8 cellular contexts compared by ENCODE assay signal in genomic region chr14:51989293-51990234, GRCh38. TPM values are rescaled to one million over a fixed set of nuclear protein-coding genes. Genes with fewer than 3 reads are reported as not detected.
DNase-seq lines count a peak whose midpoint lies in the region; ATAC-seq, FAIRE-seq and TF ChIP-seq lines count a peak whose summit lies in the region.

TSS of gene RTRAF (plus strand) at chr14:51989546. CDS start at chr14:51989640, 94 bp downstream.

- ATAC-seq in GM18867 (IDR thresholded peaks at IDR 0.05; ENCODE audit: unreplicated experiment), result peak; percentile 92
- peak; percentile 89 for ATAC-seq in HG03103 (IDR thresholded peaks at IDR 0.05; ENCODE audit: low read depth, unreplicated experiment)

- peak within 1 kb of the TSS; percentile 81 for H3K4me3 ChIP-seq in A673 (ENCODE audit: low read depth, low read length, poor library complexity, severe bottlenecking)
- H3K4me3 ChIP-seq in breast epithelium, result peak within 1 kb of the TSS; percentile 80 to 96 (median 85)
- peak within 1 kb of the TSS; percentile 100 for H3K4me3 ChIP-seq in iPS-20b (ENCODE audit: low read length)
- peak within 1 kb of the TSS; percentile 51 to 80 for H3K4me3 ChIP-seq in small intestine (ENCODE audit: low read depth in 1 of 2, low read length in 2 of 2)

- POLR2A ChIA-PET in A673 (lab: Charles Lee; ENCODE audit: low non-redundant PET), result no interaction called here

- peaks cover 37% of the 10 kb centered on the region for H3K36me3 ChIP-seq in A673 (ENCODE audit: insufficient read depth, low read length, poor library complexity, severe bottlenecking)
- no peaks in the 10 kb centered on the region for H3K36me3 ChIP-seq in breast epithelium
- H3K36me3 ChIP-seq in iPS-20b (ENCODE audit: insufficient read depth, low read depth, low read length), result peaks cover 42% of the 10 kb centered on the region
- H3K36me3 ChIP-seq in small intestine (ENCODE audit: control insufficient read depth in 2 of 2, insufficient read depth in 2 of 2, low read length in 2 of 2), result peaks cover 2 to 3% of the 10 kb centered on the region in 2 donors

- TF ChIP-seq CTCF in A673 (conservative IDR thresholded peaks at IDR 0.05; ENCODE audit: low read depth, low read length) (no peak), VCaP (conservative IDR thresholded peaks at IDR 0.05) (no peak), breast epithelium (IDR thresholded peaks at IDR 0.05) (no peak)

- CTCF ChIA-PET in A673 (lab: Charles Lee), result no interaction called here

- H3K27me3 ChIP-seq in A673 (replicated peaks; ENCODE audit: insufficient read depth, low read depth, low read length, poor library complexity), result no peaks in the 10 kb centered on the region
- no peaks in the 10 kb centered on the region for H3K27me3 ChIP-seq in breast epithelium
- no peaks in the 10 kb centered on the region for H3K27me3 ChIP-seq in iPS-20b (ENCODE audit: insufficient read depth, low read length)
- no peaks in the 10 kb centered on the region for H3K27me3 ChIP-seq in small intestine (ENCODE audit: control insufficient read depth in 2 of 2, insufficient read depth in 2 of 2, low read length in 2 of 2)

- no peak for FAIRE-seq in small intestine (lab: Jason Lieb, UNC)

- peak within 1 kb of the TSS; percentile 81 for H3K27ac ChIP-seq in A673 (ENCODE audit: low read depth, low read length, poor library complexity, severe bottlenecking)
- peak within 1 kb of the TSS; percentile 83 for H3K27ac ChIP-seq in VCaP
- H3K27ac ChIP-seq in breast epithelium, result peak within 1 kb of the TSS; percentile 86 to 91
- peak within 1 kb of the TSS; percentile 97 for H3K27ac ChIP-seq in iPS-20b (ENCODE audit: low read length)
- H3K27ac ChIP-seq in small intestine (ENCODE audit: low read depth in 1 of 2, low read length in 1 of 2), result peak within 1 kb of the TSS; percentile 78 to 89

- no TSS peak for BruUV-seq in A673 (replicated peaks; lab: Mats Ljungman, UMichigan)

- WGBS in small intestine, 3 donors, result 0 to 1% (median 1%) methylated on average over 71 to 72 of the region's 72 CpGs

- intact Hi-C loops in A673 (cut with micrococcal nuclease; ENCODE audit: unreplicated experiment) (loop anchor here (10.0 kb wide), 1 partner anchor 285 kb away; no protein-coding TSS in a partner anchor), breast epithelium (cut with DNase I; ENCODE audit: low total_unique reads) (no loop called here)

- peak within 1 kb of the TSS; percentile 100 for H3K9ac ChIP-seq in iPS-20b (ENCODE audit: low read depth, low read length)

- H3K4me1 ChIP-seq in A673 (ENCODE audit: insufficient read depth, low read length, poor library complexity, severe bottlenecking) (peaks cover 3% of the 10 kb centered on the region), breast epithelium (no peaks in the 10 kb centered on the region), iPS-20b (ENCODE audit: insufficient read depth, low read length) (peaks cover 6% of the 10 kb centered on the region; the same call in 1 of the 2 replicates), small intestine (ENCODE audit: control insufficient read depth in 2 of 2, insufficient read depth in 1 of 2, low read depth in 1 of 2, low read length in 1 of 2) (peaks cover 0 to 8% of the 10 kb centered on the region in 2 donors)

- DNase-seq in A673 (ENCODE audit: low spot score), result peak; percentile 95
- peak; percentile 96 for DNase-seq in NCI-H2171 treated with DMSO at 0.1 percent for 48 hours (lab: John Stamatoyannopoulos, UW)
- peak; percentile 87 to 93 for DNase-seq in breast epithelium (ENCODE audit: low spot score in 2 of 2)
- peak; percentile 92 for DNase-seq in small intestine

- H3K9me3 ChIP-seq in A673 (ENCODE audit: low read depth, low read length, poor library complexity, severe bottlenecking), result no peaks in the 10 kb centered on the region
- no peaks in the 10 kb centered on the region for H3K9me3 ChIP-seq in breast epithelium
- no peaks in the 10 kb centered on the region for H3K9me3 ChIP-seq in iPS-20b (ENCODE audit: insufficient read depth, low read depth, low read length)
- H3K9me3 ChIP-seq in small intestine (ENCODE audit: control insufficient read depth, low read depth), result no peaks in the 10 kb centered on the region

- TF ChIP-seq POLR2A in breast epithelium (IDR thresholded peaks at IDR 0.05), result peak; percentile 51

RNA-seq across cellular contexts. Expression of gene RTRAF, which starts in this region (rescaled TPM):
- total RNA-seq in A673 (2021), result 258 and 267 TPM in 2 replicates
- 10 to 100 TPM; 48.7 to 93.0 (median 61.3) TPM for total RNA-seq in breast epithelium
- 100 to 1,000 TPM in 2 of 3 donors, 10 to 100 TPM in 1; 98.1 to 134 (median 121) TPM for polyA plus RNA-seq in small intestine

Comparison
In these comparisons a context has a peak if more than half of its experiments do, and no peak if none do; other contexts are left out.
1. Peak in every context shown above with its lines: DNase-seq, ATAC-seq, H3K4me3 ChIP-seq and H3K27ac ChIP-seq.